ENCODE assay signal across 15 cellular contexts in genomic region chr10:87720665-87721064, GRCh38.
DNase-seq lines count a peak whose midpoint lies in the region; ATAC-seq and TF ChIP-seq lines count a peak whose summit lies in the region.
"Had no signal": no experiment of that assay in that cellular context is flagged by ENCODE, and none has a peak within 500 bp of the region (broad histone marks: within the 10 kb centered on the region; RNA-seq: fewer than 3 reads in every experiment).

No MANE protein-coding gene starts in this region.

- no peak for TF ChIP-seq CTCF in activated CD8-positive, alpha-beta T cell treated with anti-CD3 and anti-CD28 coated beads for 36 hours (IDR thresholded peaks at IDR 0.05)
- TF ChIP-seq CTCF in left ventricle myocardium inferior (IDR thresholded peaks at IDR 0.05; ENCODE audit: borderline replicate concordance), result no peak

- no peak for DNase-seq in activated CD8-positive, alpha-beta T cell treated with anti-CD3 and anti-CD28 coated beads for 36 hours
- no peak for DNase-seq in activated CD8-positive, alpha-beta T cell treated with anti-CD3 and anti-CD28 coated beads, Interleukin-2, amount 10 ng/mL, durations not matched to agents 7 days and 5 days
- DNase-seq in left ventricle myocardium inferior (no peak), cardiac septum (ENCODE audit: low spot score) (no peak), HCEC 1CT (no peak)
- DNase-seq in stimulated activated naive CD8-positive, alpha-beta T cell treated with anti-CD3 and anti-CD28 coated beads, Interleukin-15, amount 100 ng/mL, for 72 hours, result no peak
- DNase-seq in natural killer cell treated with Interleukin-12 subunit alpha and Interleukin-12 subunit beta and Interleukin-15 and Interleukin-18, amount 100 ng/mL, for 72 hours (ENCODE audit: low spot score), result no peak
- DNase-seq: ACHN; Calu3; CD4-positive, alpha-beta T cell; DMS 273 treated with DMSO at 0.1 percent for 48 hours had no signal

- no peak overlapping the region for H3K27ac Mint-ChIP-seq in activated CD8-positive, alpha-beta T cell treated with anti-CD3 and anti-CD28 coated beads for 36 hours
- H3K27ac Mint-ChIP-seq in activated CD8-positive, alpha-beta T cell treated with anti-CD3 and anti-CD28 coated beads, Interleukin-2, amount 10 ng/mL, durations not matched to agents 7 days and 5 days, result no peak overlapping the region
- no peak overlapping the region for H3K27ac Mint-ChIP-seq in stimulated activated naive CD8-positive, alpha-beta T cell treated with anti-CD3 and anti-CD28 coated beads, Interleukin-15, amount 100 ng/mL, for 72 hours
- no peak overlapping the region for H3K27ac Mint-ChIP-seq in natural killer cell treated with Interleukin-12 subunit alpha and Interleukin-12 subunit beta and Interleukin-15 and Interleukin-18, amount 100 ng/mL, for 72 hours
- H3K27ac Mint-ChIP-seq: CD4-positive, alpha-beta T cell had no signal

- H3K4me3 ChIP-seq in left ventricle myocardium inferior, result no peak overlapping the region
- H3K4me3 ChIP-seq: BLaER1 treated with 17β-estradiol and CSF1 and Interleukin-3, amounts not matched to agents 10 nM and 100 nM; GM12878 had no signal

- ATAC-seq in activated CD8-positive, alpha-beta T cell treated with anti-CD3 and anti-CD28 coated beads for 36 hours, result peak; percentile 17
- no peak for ATAC-seq in activated CD8-positive, alpha-beta T cell treated with anti-CD3 and anti-CD28 coated beads, Interleukin-2, amount 10 ng/mL, durations not matched to agents 7 days and 5 days
- peak; percentile 46 for ATAC-seq in stimulated activated naive CD8-positive, alpha-beta T cell treated with anti-CD3 and anti-CD28 coated beads, Interleukin-15, amount 100 ng/mL, for 72 hours
- no peak for ATAC-seq in natural killer cell treated with Interleukin-12 subunit alpha and Interleukin-12 subunit beta and Interleukin-15 and Interleukin-18, amount 100 ng/mL, for 72 hours
- ATAC-seq: GM12878, HCT116, HepG2 had no signal

- H3K4me1 ChIP-seq in left ventricle myocardium inferior, result peaks cover 31% of the 10 kb centered on the region

- POLR2A ChIA-PET in activated CD8-positive, alpha-beta T cell treated with anti-CD3 and anti-CD28 coated beads for 36 hours (lab: Charles Lee), result no interaction called here
- POLR2A ChIA-PET in activated CD8-positive, alpha-beta T cell treated with anti-CD3 and anti-CD28 coated beads, Interleukin-2, amount 10 ng/mL, durations not matched to agents 7 days and 5 days (lab: Charles Lee), result no interaction called here

- H3K27ac ChIP-seq in left ventricle myocardium inferior (replicated peaks), result peak overlapping the region; percentile 65
- H3K27ac ChIP-seq: BLaER1 treated with 17β-estradiol and CSF1 and Interleukin-3, amounts not matched to agents 10 nM and 100 nM had no signal

- H3K9me3 ChIP-seq in left ventricle myocardium inferior (replicated peaks), result no peaks in the 10 kb centered on the region
- H3K9me3 ChIP-seq: BLaER1 treated with 17β-estradiol and CSF1 and Interleukin-3, amounts not matched to agents 10 nM and 100 nM had no signal

- CTCF ChIA-PET in activated CD8-positive, alpha-beta T cell treated with anti-CD3 and anti-CD28 coated beads for 36 hours (lab: Charles Lee), result no interaction called here
- CTCF ChIA-PET in activated CD8-positive, alpha-beta T cell treated with anti-CD3 and anti-CD28 coated beads, Interleukin-2, amount 10 ng/mL, durations not matched to agents 7 days and 5 days (lab: Charles Lee), result no interaction called here

- H3K9me3 Mint-ChIP-seq in activated CD8-positive, alpha-beta T cell treated with anti-CD3 and anti-CD28 coated beads for 36 hours, result no peaks in the 10 kb centered on the region
- no peaks in the 10 kb centered on the region for H3K9me3 Mint-ChIP-seq in activated CD8-positive, alpha-beta T cell treated with anti-CD3 and anti-CD28 coated beads, Interleukin-2, amount 10 ng/mL, durations not matched to agents 7 days and 5 days (ENCODE audit: insufficient read depth)
- H3K9me3 Mint-ChIP-seq in stimulated activated naive CD8-positive, alpha-beta T cell treated with anti-CD3 and anti-CD28 coated beads, Interleukin-15, amount 100 ng/mL, for 72 hours, result no peaks in the 10 kb centered on the region
- H3K9me3 Mint-ChIP-seq in natural killer cell treated with Interleukin-12 subunit alpha and Interleukin-12 subunit beta and Interleukin-15 and Interleukin-18, amount 100 ng/mL, for 72 hours, result no peaks in the 10 kb centered on the region
- H3K9me3 Mint-ChIP-seq: CD4-positive, alpha-beta T cell had no signal

- intact Hi-C loops in activated CD8-positive, alpha-beta T cell treated with anti-CD3 and anti-CD28 coated beads for 36 hours (cut with micrococcal nuclease), result no loop called here
- intact Hi-C loops in left ventricle myocardium inferior (cut with micrococcal nuclease), result no loop called here
- intact Hi-C loops in cardiac septum (cut with DNase I), result no loop called here

- H3K36me3 Mint-ChIP-seq in activated CD8-positive, alpha-beta T cell treated with anti-CD3 and anti-CD28 coated beads for 36 hours (ENCODE audit: low read depth), result no peaks in the 10 kb centered on the region
- H3K36me3 Mint-ChIP-seq in activated CD8-positive, alpha-beta T cell treated with anti-CD3 and anti-CD28 coated beads, Interleukin-2, amount 10 ng/mL, durations not matched to agents 7 days and 5 days (ENCODE audit: low read depth), result no peaks in the 10 kb centered on the region
- H3K36me3 Mint-ChIP-seq in natural killer cell treated with Interleukin-12 subunit alpha and Interleukin-12 subunit beta and Interleukin-15 and Interleukin-18, amount 100 ng/mL, for 72 hours, result no peaks in the 10 kb centered on the region

- no peaks in the 10 kb centered on the region for H3K27me3 ChIP-seq in left ventricle myocardium inferior (ENCODE audit: low read depth)
- H3K27me3 ChIP-seq: BLaER1 treated with 17β-estradiol and CSF1 and Interleukin-3, amounts not matched to agents 10 nM and 100 nM had no signal

- peaks cover 14% of the 10 kb centered on the region for H3K27me3 Mint-ChIP-seq in activated CD8-positive, alpha-beta T cell treated with anti-CD3 and anti-CD28 coated beads for 36 hours
- peaks cover 15% of the 10 kb centered on the region for H3K27me3 Mint-ChIP-seq in activated CD8-positive, alpha-beta T cell treated with anti-CD3 and anti-CD28 coated beads, Interleukin-2, amount 10 ng/mL, durations not matched to agents 7 days and 5 days (ENCODE audit: low read depth)
- H3K27me3 Mint-ChIP-seq in stimulated activated naive CD8-positive, alpha-beta T cell treated with anti-CD3 and anti-CD28 coated beads, Interleukin-15, amount 100 ng/mL, for 72 hours, result peaks cover 21% of the 10 kb centered on the region
- peaks cover 0 to 4% of the 10 kb centered on the region in 2 donors for H3K27me3 Mint-ChIP-seq in natural killer cell treated with Interleukin-12 subunit alpha and Interleukin-12 subunit beta and Interleukin-15 and Interleukin-18, amount 100 ng/mL, for 72 hours
- H3K27me3 Mint-ChIP-seq: CD4-positive, alpha-beta T cell had no signal

- no peaks in the 10 kb centered on the region for H3K36me3 ChIP-seq in left ventricle myocardium inferior
- H3K36me3 ChIP-seq: BLaER1 treated with 17β-estradiol and CSF1 and Interleukin-3, amounts not matched to agents 10 nM and 100 nM had no signal

- peaks cover 2% of the 10 kb centered on the region for H3K4me1 Mint-ChIP-seq in activated CD8-positive, alpha-beta T cell treated with anti-CD3 and anti-CD28 coated beads for 36 hours (ENCODE audit: low read depth)
- peaks cover 10% of the 10 kb centered on the region for H3K4me1 Mint-ChIP-seq in activated CD8-positive, alpha-beta T cell treated with anti-CD3 and anti-CD28 coated beads, Interleukin-2, amount 10 ng/mL, durations not matched to agents 7 days and 5 days (ENCODE audit: low read depth)
- H3K4me1 Mint-ChIP-seq in stimulated activated naive CD8-positive, alpha-beta T cell treated with anti-CD3 and anti-CD28 coated beads, Interleukin-15, amount 100 ng/mL, for 72 hours, result no peaks in the 10 kb centered on the region
- H3K4me1 Mint-ChIP-seq in natural killer cell treated with Interleukin-12 subunit alpha and Interleukin-12 subunit beta and Interleukin-15 and Interleukin-18, amount 100 ng/mL, for 72 hours (ENCODE audit: low read depth in 2 of 2), result peaks cover 0 to 6% of the 10 kb centered on the region in 2 donors

- no peak overlapping the region for H3K4me3 Mint-ChIP-seq in activated CD8-positive, alpha-beta T cell treated with anti-CD3 and anti-CD28 coated beads for 36 hours
- H3K4me3 Mint-ChIP-seq in activated CD8-positive, alpha-beta T cell treated with anti-CD3 and anti-CD28 coated beads, Interleukin-2, amount 10 ng/mL, durations not matched to agents 7 days and 5 days, result no peak overlapping the region
- H3K4me3 Mint-ChIP-seq in stimulated activated naive CD8-positive, alpha-beta T cell treated with anti-CD3 and anti-CD28 coated beads, Interleukin-15, amount 100 ng/mL, for 72 hours, result no peak overlapping the region
- H3K4me3 Mint-ChIP-seq in natural killer cell treated with Interleukin-12 subunit alpha and Interleukin-12 subunit beta and Interleukin-15 and Interleukin-18, amount 100 ng/mL, for 72 hours, result no peak overlapping the region
- H3K4me3 Mint-ChIP-seq: CD4-positive, alpha-beta T cell had no signal

Comparison
In these comparisons a context has a peak if more than half of its experiments do, and no peak if none do; other contexts are left out.
1. ATAC-seq: peak in activated CD8-positive, alpha-beta T cell treated with anti-CD3 and anti-CD28 coated beads for 36 hours (single experiment) and stimulated activated naive CD8-positive, alpha-beta T cell treated with anti-CD3 and anti-CD28 coated beads, Interleukin-15, amount 100 ng/mL, for 72 hours (single experiment); none in activated CD8-positive, alpha-beta T cell treated with anti-CD3 and anti-CD28 coated beads, Interleukin-2, amount 10 ng/mL, durations not matched to agents 7 days and 5 days (single experiment) and natural killer cell treated with Interleukin-12 subunit alpha and Interleukin-12 subunit beta and Interleukin-15 and Interleukin-18, amount 100 ng/mL, for 72 hours (0 of 2).